In the genomic region with DNA sequence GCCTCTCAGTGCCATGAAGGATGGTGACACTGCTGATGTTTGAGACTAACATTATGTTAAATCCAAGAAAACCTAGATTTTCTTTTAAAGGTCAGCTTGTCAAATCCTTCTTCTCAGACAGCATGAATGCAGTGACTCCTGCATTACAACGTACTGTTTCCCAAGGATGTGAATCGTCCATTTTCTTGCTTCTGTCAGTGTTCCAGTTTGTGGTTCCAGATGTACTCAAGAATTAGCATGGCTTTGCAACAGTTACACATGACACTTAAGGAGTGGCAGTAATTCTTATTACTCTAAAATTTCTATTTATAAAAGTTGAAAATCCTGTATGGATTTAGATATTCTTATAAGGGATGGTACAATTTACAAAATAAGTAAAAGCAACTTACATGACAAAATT, we compare ENCODE assay signal across 16 cellular contexts. TPM values are rescaled to one million over a fixed set of nuclear protein-coding genes. Genes with fewer than 3 reads are reported as not detected.
A peak's percentile ranks its signal among the peaks of the same experiment; 100 is the strongest.
DNase-seq lines count a peak whose midpoint lies in the region; ATAC-seq and TF ChIP-seq lines count a peak whose summit lies in the region.
"Had no signal": no experiment of that assay in that cellular context is flagged by ENCODE, and none has a peak within 500 bp of the region (broad histone marks: within the 10 kb centered on the region; RNA-seq: fewer than 3 reads in every experiment).

No MANE protein-coding gene starts in this region.

- no peak for TF ChIP-seq POLR2A in right lobe of liver (IDR thresholded peaks at IDR 0.05)

- ATAC-seq in CD4-positive, alpha-beta T cell (ENCODE audit: poor library complexity) = no peak
- no peak for ATAC-seq in activated CD8-positive, alpha-beta T cell treated with anti-CD3 and anti-CD28 coated beads for 36 hours
- ATAC-seq in right lobe of liver = no peak
- ATAC-seq in SK-N-SH treated with all-trans-retinoic acid at 6 μM for 48 hours = no peak

- H3K27me3 Mint-ChIP-seq in CD4-positive, alpha-beta T cell = no peaks in the 10 kb centered on the region
- H3K27me3 Mint-ChIP-seq in activated CD8-positive, alpha-beta T cell treated with anti-CD3 and anti-CD28 coated beads for 36 hours = no peaks in the 10 kb centered on the region

- no peaks in the 10 kb centered on the region for H3K9me3 Mint-ChIP-seq in CD4-positive, alpha-beta T cell
- no peaks in the 10 kb centered on the region for H3K9me3 Mint-ChIP-seq in activated CD8-positive, alpha-beta T cell treated with anti-CD3 and anti-CD28 coated beads for 36 hours
- H3K9me3 Mint-ChIP-seq: CD14-positive monocyte, mesothelial cell of epicardium had no signal

- DNase-seq in NCI-H1417 (lab: John Stamatoyannopoulos, UW) = peak in 2 of 3 experiments; percentile 19 to 36
- DNase-seq in NCI-H1417 treated with DMSO at 0.1 percent for 48 hours (lab: John Stamatoyannopoulos, UW) = no peak
- DNase-seq in CD4-positive, alpha-beta T cell = no peak
- DNase-seq in activated CD8-positive, alpha-beta T cell treated with anti-CD3 and anti-CD28 coated beads for 36 hours = no peak
- no peak for DNase-seq in right lobe of liver
- no peak for DNase-seq in HEK293T (ENCODE audit: extremely low spot score)
- no peak for DNase-seq in mucosa of gallbladder (ENCODE audit: low spot score)
- DNase-seq: 8988T; heart left ventricle; NCI-H446 treated with DMSO at 0.1 percent for 48 hours; SK-N-SH; stimulated activated CD4-positive, alpha-beta T cell treated with anti-CD3 and anti-CD28 coated beads, Interleukin-4, amount 100 ng/mL, for 1 hour had no signal

- 62% methylated on average over 2 of the region's 2 CpGs for WGBS in right lobe of liver (ENCODE audit: insufficient coverage, low coverage, low lambda C conversion rate, missing lambda C conversion rate)

- H3K27ac ChIP-seq in CD4-positive, alpha-beta T cell (ENCODE audit: low read depth, low read length) = peak overlapping the region; percentile 71
- H3K27ac ChIP-seq in right lobe of liver = peak overlapping the region in 2 of 3 donors; percentile 4 to 94

- peak overlapping the region; percentile 90 for H3K27ac Mint-ChIP-seq in CD4-positive, alpha-beta T cell
- H3K27ac Mint-ChIP-seq in activated CD8-positive, alpha-beta T cell treated with anti-CD3 and anti-CD28 coated beads for 36 hours = peak overlapping the region; percentile 94
- H3K27ac Mint-ChIP-seq: mesothelial cell of epicardium had no signal

- intact Hi-C loops in CD4-positive, alpha-beta T cell (cut with DNase I, micrococcal nuclease) = loop anchor here (5.0 kb wide), 5 partner anchors 41 to 511 kb away; a partner anchor contains a TSS
- intact Hi-C loops in activated CD8-positive, alpha-beta T cell treated with anti-CD3 and anti-CD28 coated beads for 36 hours (cut with micrococcal nuclease) = no loop called here
- intact Hi-C loops in right lobe of liver (cut with DNase I) = no loop called here

- peaks cover 80% of the 10 kb centered on the region for H3K4me1 Mint-ChIP-seq in CD4-positive, alpha-beta T cell (ENCODE audit: low read depth)
- H3K4me1 Mint-ChIP-seq in activated CD8-positive, alpha-beta T cell treated with anti-CD3 and anti-CD28 coated beads for 36 hours (ENCODE audit: low read depth) = peaks cover 72% of the 10 kb centered on the region

- TF ChIP-seq CTCF in CD4-positive, alpha-beta T cell (IDR thresholded peaks at IDR 0.05) = no peak
- TF ChIP-seq CTCF in activated CD8-positive, alpha-beta T cell treated with anti-CD3 and anti-CD28 coated beads for 36 hours (IDR thresholded peaks at IDR 0.05) = no peak
- TF ChIP-seq CTCF in right lobe of liver (IDR thresholded peaks at IDR 0.05) = no peak

- peak overlapping the region; percentile 85 for H3K4me3 Mint-ChIP-seq in CD4-positive, alpha-beta T cell
- peak overlapping the region; percentile 55 for H3K4me3 Mint-ChIP-seq in activated CD8-positive, alpha-beta T cell treated with anti-CD3 and anti-CD28 coated beads for 36 hours

- no peaks in the 10 kb centered on the region for H3K9me3 ChIP-seq in CD4-positive, alpha-beta T cell (ENCODE audit: control insufficient read depth, low read length)
- no peaks in the 10 kb centered on the region for H3K9me3 ChIP-seq in right lobe of liver
- H3K9me3 ChIP-seq: heart left ventricle, SK-N-SH, tibial nerve had no signal

- CTCF ChIA-PET in CD4-positive, alpha-beta T cell (lab: Charles Lee) = no interaction called here
- CTCF ChIA-PET in activated CD8-positive, alpha-beta T cell treated with anti-CD3 and anti-CD28 coated beads for 36 hours (lab: Charles Lee) = interaction anchor here (1.0 to 1.7 kb wide), 2 partner anchors 67 to 102 kb away, joined by 3 to 5 read pairs; no protein-coding TSS in a partner anchor
- CTCF ChIA-PET in HEK293T (lab: Yijun Ruan, JAX) = no interaction called here

- H3K36me3 Mint-ChIP-seq in CD4-positive, alpha-beta T cell (ENCODE audit: low read depth) = peaks cover 21% of the 10 kb centered on the region
- peaks cover 13% of the 10 kb centered on the region for H3K36me3 Mint-ChIP-seq in activated CD8-positive, alpha-beta T cell treated with anti-CD3 and anti-CD28 coated beads for 36 hours (ENCODE audit: low read depth)
- H3K36me3 Mint-ChIP-seq: CD14-positive monocyte, mesothelial cell of epicardium had no signal

- POLR2A ChIA-PET in CD4-positive, alpha-beta T cell (lab: Charles Lee) = interaction anchor here (0.8 to 3.6 kb wide), 7 partner anchors 10 to 41 kb away, joined by 3 to 33 read pairs (median 4); no protein-coding TSS in a partner anchor
- POLR2A ChIA-PET in activated CD8-positive, alpha-beta T cell treated with anti-CD3 and anti-CD28 coated beads for 36 hours (lab: Charles Lee) = interaction anchor here (0.8 to 1.5 kb wide), 4 partner anchors 14 to 53 kb away, joined by 3 to 4 read pairs (median 3); no protein-coding TSS in a partner anchor
- POLR2A ChIA-PET in HEK293T (lab: Yijun Ruan, JAX) = interaction anchor here (2.8 kb wide), 1 partner anchor 15 kb away, joined by 12 read pairs; no protein-coding TSS in a partner anchor

- peaks cover 0 to 31% (median 10%) of the 10 kb centered on the region in 4 donors for H3K4me1 ChIP-seq in right lobe of liver

- no peaks in the 10 kb centered on the region for H3K27me3 ChIP-seq in CD4-positive, alpha-beta T cell (ENCODE audit: control insufficient read depth, insufficient read depth, low read length)
- no peaks in the 10 kb centered on the region for H3K27me3 ChIP-seq in right lobe of liver
- H3K27me3 ChIP-seq: heart left ventricle, tibial nerve had no signal

- H3K36me3 ChIP-seq in right lobe of liver = no peaks in the 10 kb centered on the region
- H3K36me3 ChIP-seq: heart left ventricle, tibial nerve had no signal

- H3K4me3 ChIP-seq in right lobe of liver = no peak overlapping the region

TF ChIP-seq in SK-N-SH treated with all-trans-retinoic acid at 6 μM for 48 hours, 23 proteins besides CTCF, POLR2A, EP300 and RAD21 (continues in another document):
- TF ChIP-seq BACH2 (CRISPR knock-in tag; IDR thresholded peaks at IDR 0.05; ENCODE audit: borderline replicate concordance) = no peak
- TF ChIP-seq CSDC2 (CRISPR knock-in tag; IDR thresholded peaks at IDR 0.05) = no peak
- no peak for TF ChIP-seq SNAI2 (CRISPR knock-in tag; IDR thresholded peaks at IDR 0.05)
- TF ChIP-seq, protein P1, sequence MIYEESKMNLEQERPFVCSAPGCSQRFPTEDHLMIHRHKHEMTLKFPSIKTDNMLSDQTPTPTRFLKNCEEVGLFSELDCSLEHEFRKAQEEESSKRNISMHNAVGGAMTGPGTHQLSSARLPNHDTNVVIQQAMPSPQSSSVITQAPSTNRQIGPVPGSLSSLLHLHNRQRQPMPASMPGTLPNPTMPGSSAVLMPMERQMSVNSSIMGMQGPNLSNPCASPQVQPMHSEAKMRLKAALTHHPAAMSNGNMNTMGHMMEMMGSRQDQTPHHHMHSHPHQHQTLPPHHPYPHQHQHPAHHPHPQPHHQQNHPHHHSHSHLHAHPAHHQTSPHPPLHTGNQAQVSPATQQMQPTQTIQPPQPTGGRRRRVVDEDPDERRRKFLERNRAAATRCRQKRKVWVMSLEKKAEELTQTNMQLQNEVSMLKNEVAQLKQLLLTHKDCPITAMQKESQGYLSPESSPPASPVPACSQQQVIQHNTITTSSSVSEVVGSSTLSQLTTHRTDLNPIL (CRISPR knock-in tag; IDR thresholded peaks at IDR 0.05; ENCODE audit: low read depth) = no peak

TF ChIP-seq in HEK293T, 16 proteins besides CTCF, POLR2A, EP300 and RAD21:
- TF ChIP-seq L3MBTL2 (conservative IDR thresholded peaks at IDR 0.05) = no peak
- TF ChIP-seq ARNT (IDR thresholded peaks at IDR 0.05) = no peak
- no peak for TF ChIP-seq FOXK2 (IDR thresholded peaks at IDR 0.05)
- no peak for TF ChIP-seq NFRKB (IDR thresholded peaks at IDR 0.05)
- TF ChIP-seq HDGF (IDR thresholded peaks at IDR 0.05; ENCODE audit: borderline replicate concordance) = no peak
- no peak for TF ChIP-seq CTBP1 (IDR thresholded peaks at IDR 0.05; ENCODE audit: borderline replicate concordance)

RNA-seq across cellular contexts. Expression of a gene that starts 1.5 kb away (rescaled TPM):
- total RNA-seq in CD4-positive, alpha-beta T cell = 10 to 100 TPM; 82.6 to 91.8 TPM
- total RNA-seq in activated CD8-positive, alpha-beta T cell treated with anti-CD3 and anti-CD28 coated beads for 36 hours = 10 to 100 TPM; 37.9 to 43.0 TPM
- 100 to 1,000 TPM in 2 of 6 experiments, 10 to 100 TPM in 4; 61.9 to 167 (median 84.4) TPM for total RNA-seq in right lobe of liver
- 55.4 TPM for total RNA-seq in mucosa of gallbladder

Comparison
In these comparisons a context has a peak if more than half of its experiments do, and no peak if none do; other contexts are left out.
1. DNase-seq: peak in NCI-H1417 (2 of 3); none in NCI-H1417 treated with DMSO at 0.1 percent for 48 hours (single experiment), CD4-positive, alpha-beta T cell (0 of 10), activated CD8-positive, alpha-beta T cell treated with anti-CD3 and anti-CD28 coated beads for 36 hours (single experiment), right lobe of liver (0 of 3), HEK293T (single experiment) and mucosa of gallbladder (single experiment).
2. intact Hi-C loops: an anchor here in CD4-positive, alpha-beta T cell (5.0 kb wide); none called in activated CD8-positive, alpha-beta T cell treated with anti-CD3 and anti-CD28 coated beads for 36 hours and right lobe of liver.